In genomic region chr1:161884475-161884874, GRCh38 we compare ENCODE assay signal across 15 cellular contexts.
DNase-seq lines count a peak whose midpoint lies in the region; ATAC-seq, FAIRE-seq and TF ChIP-seq lines count a peak whose summit lies in the region.
"Had no signal": no experiment of that assay in that cellular context is flagged by ENCODE, and none has a peak within 500 bp of the region (broad histone marks: within the 10 kb centered on the region; RNA-seq: fewer than 3 reads in every experiment).

No MANE protein-coding gene starts in this region.

- peak; percentile 88 for DNase-seq in DMS79 treated with DMSO at 0.1 percent for 48 hours (lab: John Stamatoyannopoulos, UW)
- peak; percentile 20 for DNase-seq in NCI-H146 (lab: John Stamatoyannopoulos, UW)
- DNase-seq in tibial artery: no peak
- no peak for DNase-seq in stimulated activated naive CD8-positive, alpha-beta T cell treated with anti-CD3 and anti-CD28 coated beads, Interleukin-15, Interleukin-2, amounts not matched to agents 100 U/mL and 50 U/mL, for 24 hours
- no peak for DNase-seq in gastrocnemius medialis
- no peak for DNase-seq in T-helper 1 cell
- DNase-seq: activated CD4-positive, CD25-positive, alpha-beta regulatory T cell; activated naive CD4-positive, alpha-beta T cell treated with anti-CD3 and anti-CD28 coated beads for 36 hours; glutamatergic neuron; NCI-H1694 had no signal

- H3K27me3 ChIP-seq in tibial artery (no peaks in the 10 kb centered on the region), gastrocnemius medialis (no peaks in the 10 kb centered on the region)
- H3K27me3 ChIP-seq: vagina had no signal

- peak; percentile 92 for FAIRE-seq in TTC549 (lab: Jason Lieb, UNC)

- H3K27me3 Mint-ChIP-seq in nephron (ENCODE audit: low read depth): no peaks in the 10 kb centered on the region
- H3K27me3 Mint-ChIP-seq: brain had no signal

- peak overlapping the region in 1 of 2 donors; percentile 7 for H3K27ac ChIP-seq in tibial artery
- H3K27ac ChIP-seq in gastrocnemius medialis: no peak overlapping the region
- H3K27ac ChIP-seq: C4-2B, vagina had no signal

- TF ChIP-seq CTCF in nephron (IDR thresholded peaks at IDR 0.05; ENCODE audit: unreplicated experiment in 3 of 3): no peak
- TF ChIP-seq CTCF in tibial artery (IDR thresholded peaks at IDR 0.05): no peak
- no peak for TF ChIP-seq CTCF in gastrocnemius medialis (IDR thresholded peaks at IDR 0.05 in 4 of 5, conservative IDR thresholded peaks at IDR 0.05 in 1 of 5)

- intact Hi-C loops in tibial artery (cut with DNase I; ENCODE audit: low total_unique reads): no loop called here
- intact Hi-C loops in gastrocnemius medialis (cut with DNase I; ENCODE audit: low total_unique reads): loop anchor here (10.0 kb wide), 1 partner anchor 60 kb away; no protein-coding TSS in a partner anchor

- no peak overlapping the region for H3K4me3 Mint-ChIP-seq in nephron
- H3K4me3 Mint-ChIP-seq: activated naive CD4-positive, alpha-beta T cell treated with anti-CD3 and anti-CD28 coated beads for 36 hours had no signal

- peaks cover 0 to 16% (median 2%) of the 10 kb centered on the region in 4 donors for H3K4me1 ChIP-seq in tibial artery
- H3K4me1 ChIP-seq in gastrocnemius medialis: peaks cover 17 to 24% of the 10 kb centered on the region in 2 donors
- H3K4me1 ChIP-seq: vagina had no signal

- in situ Hi-C loops in gastrocnemius medialis (cut with MboI; ENCODE audit: low sequenced_read_pairs in 4 of 4): no loop called here

- peaks cover 13% of the 10 kb centered on the region for H3K36me3 Mint-ChIP-seq in nephron (ENCODE audit: low read depth)

- H3K27ac Mint-ChIP-seq in nephron: peak overlapping the region; percentile 35 to 90 (median 86)
- H3K27ac Mint-ChIP-seq: activated naive CD4-positive, alpha-beta T cell treated with anti-CD3 and anti-CD28 coated beads for 36 hours had no signal

- ATAC-seq in stimulated activated naive CD8-positive, alpha-beta T cell treated with anti-CD3 and anti-CD28 coated beads, Interleukin-15, Interleukin-2, amounts not matched to agents 100 U/mL and 50 U/mL, for 24 hours: no peak
- no peak for ATAC-seq in gastrocnemius medialis

- H3K4me3 ChIP-seq in tibial artery (no peak overlapping the region), gastrocnemius medialis (peak overlapping the region in 1 of 4 donors; percentile 1)
- H3K4me3 ChIP-seq: vagina had no signal

- H3K9me3 ChIP-seq in tibial artery (no peaks in the 10 kb centered on the region), gastrocnemius medialis (no peaks in the 10 kb centered on the region)
- H3K9me3 ChIP-seq: vagina had no signal

- H3K36me3 ChIP-seq in tibial artery (peaks cover 0 to 13% (median 0%) of the 10 kb centered on the region in 3 donors), gastrocnemius medialis (peaks cover 0 to 9% of the 10 kb centered on the region in 2 donors)
- H3K36me3 ChIP-seq: vagina had no signal

- no peaks in the 10 kb centered on the region for H3K9me3 Mint-ChIP-seq in nephron
- H3K9me3 Mint-ChIP-seq: activated naive CD4-positive, alpha-beta T cell treated with anti-CD3 and anti-CD28 coated beads for 36 hours; brain had no signal

- peaks cover 55% of the 10 kb centered on the region for H3K4me1 Mint-ChIP-seq in nephron

- TF ChIP-seq POLR2A in gastrocnemius medialis (IDR thresholded peaks at IDR 0.05): no peak

Comparison
In these comparisons a context has a peak if more than half of its experiments do, and no peak if none do; other contexts are left out.
1. DNase-seq: peak in DMS79 treated with DMSO at 0.1 percent for 48 hours (single experiment) and NCI-H146 (single experiment); none in tibial artery (0 of 2), stimulated activated naive CD8-positive, alpha-beta T cell treated with anti-CD3 and anti-CD28 coated beads, Interleukin-15, Interleukin-2, amounts not matched to agents 100 U/mL and 50 U/mL, for 24 hours (single experiment), gastrocnemius medialis (0 of 2) and T-helper 1 cell (0 of 5).